Comparison of ENCODE assay signal across 1 cellular context in the genomic region with DNA sequence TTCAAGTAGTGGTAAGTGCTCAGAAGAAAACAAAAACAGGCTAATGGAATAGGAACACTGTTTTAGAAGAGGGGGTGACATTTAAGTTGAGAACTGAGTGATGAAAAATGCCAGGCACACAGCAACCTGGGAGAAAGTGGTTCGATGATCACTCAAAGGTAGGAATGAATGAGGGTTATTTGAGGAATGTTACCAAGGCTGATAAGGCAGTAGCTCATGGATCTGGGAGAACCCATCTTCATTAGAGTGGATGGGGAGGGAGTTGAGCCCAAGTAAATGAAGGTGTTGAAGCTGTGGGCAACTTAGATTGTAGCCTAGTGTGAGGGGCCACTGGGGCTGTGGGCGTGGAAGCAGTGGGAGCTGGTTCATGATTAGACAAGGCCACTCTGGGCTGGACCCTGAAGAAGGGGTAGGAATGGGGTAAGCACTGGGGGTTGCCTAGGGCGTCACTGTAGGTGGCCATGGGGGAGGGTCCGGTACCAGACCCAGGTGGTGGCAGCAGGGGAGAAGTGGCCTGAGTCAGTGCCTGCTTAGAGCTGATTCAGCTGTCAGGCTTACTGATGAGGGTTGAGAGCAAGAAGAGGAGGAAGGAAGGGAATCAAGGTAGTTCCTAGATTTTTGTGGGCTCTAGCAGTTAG.
TF ChIP-seq lines count a peak whose summit lies in the region.

No MANE protein-coding gene starts in this region.

TF ChIP-seq in H1, 55 proteins besides CTCF, POLR2A, EP300 and RAD21:
- no peak for TF ChIP-seq CHD2 (IDR thresholded peaks at IDR 0.05; ENCODE audit: low read length)
- TF ChIP-seq CHD1 (IDR thresholded peaks at IDR 0.05; ENCODE audit: low read depth, low read length) = no peak
- no peak for TF ChIP-seq RXRA (IDR thresholded peaks at IDR 0.05; ENCODE audit: insufficient read depth, low read depth, low read length)
- no peak for TF ChIP-seq CTBP2 (IDR thresholded peaks at IDR 0.05; ENCODE audit: borderline replicate concordance, insufficient read depth, insufficient read length, low read length)
- no peak for TF ChIP-seq SRF (IDR thresholded peaks at IDR 0.05; ENCODE audit: low read depth, low read length)
- TF ChIP-seq, protein P1, sequence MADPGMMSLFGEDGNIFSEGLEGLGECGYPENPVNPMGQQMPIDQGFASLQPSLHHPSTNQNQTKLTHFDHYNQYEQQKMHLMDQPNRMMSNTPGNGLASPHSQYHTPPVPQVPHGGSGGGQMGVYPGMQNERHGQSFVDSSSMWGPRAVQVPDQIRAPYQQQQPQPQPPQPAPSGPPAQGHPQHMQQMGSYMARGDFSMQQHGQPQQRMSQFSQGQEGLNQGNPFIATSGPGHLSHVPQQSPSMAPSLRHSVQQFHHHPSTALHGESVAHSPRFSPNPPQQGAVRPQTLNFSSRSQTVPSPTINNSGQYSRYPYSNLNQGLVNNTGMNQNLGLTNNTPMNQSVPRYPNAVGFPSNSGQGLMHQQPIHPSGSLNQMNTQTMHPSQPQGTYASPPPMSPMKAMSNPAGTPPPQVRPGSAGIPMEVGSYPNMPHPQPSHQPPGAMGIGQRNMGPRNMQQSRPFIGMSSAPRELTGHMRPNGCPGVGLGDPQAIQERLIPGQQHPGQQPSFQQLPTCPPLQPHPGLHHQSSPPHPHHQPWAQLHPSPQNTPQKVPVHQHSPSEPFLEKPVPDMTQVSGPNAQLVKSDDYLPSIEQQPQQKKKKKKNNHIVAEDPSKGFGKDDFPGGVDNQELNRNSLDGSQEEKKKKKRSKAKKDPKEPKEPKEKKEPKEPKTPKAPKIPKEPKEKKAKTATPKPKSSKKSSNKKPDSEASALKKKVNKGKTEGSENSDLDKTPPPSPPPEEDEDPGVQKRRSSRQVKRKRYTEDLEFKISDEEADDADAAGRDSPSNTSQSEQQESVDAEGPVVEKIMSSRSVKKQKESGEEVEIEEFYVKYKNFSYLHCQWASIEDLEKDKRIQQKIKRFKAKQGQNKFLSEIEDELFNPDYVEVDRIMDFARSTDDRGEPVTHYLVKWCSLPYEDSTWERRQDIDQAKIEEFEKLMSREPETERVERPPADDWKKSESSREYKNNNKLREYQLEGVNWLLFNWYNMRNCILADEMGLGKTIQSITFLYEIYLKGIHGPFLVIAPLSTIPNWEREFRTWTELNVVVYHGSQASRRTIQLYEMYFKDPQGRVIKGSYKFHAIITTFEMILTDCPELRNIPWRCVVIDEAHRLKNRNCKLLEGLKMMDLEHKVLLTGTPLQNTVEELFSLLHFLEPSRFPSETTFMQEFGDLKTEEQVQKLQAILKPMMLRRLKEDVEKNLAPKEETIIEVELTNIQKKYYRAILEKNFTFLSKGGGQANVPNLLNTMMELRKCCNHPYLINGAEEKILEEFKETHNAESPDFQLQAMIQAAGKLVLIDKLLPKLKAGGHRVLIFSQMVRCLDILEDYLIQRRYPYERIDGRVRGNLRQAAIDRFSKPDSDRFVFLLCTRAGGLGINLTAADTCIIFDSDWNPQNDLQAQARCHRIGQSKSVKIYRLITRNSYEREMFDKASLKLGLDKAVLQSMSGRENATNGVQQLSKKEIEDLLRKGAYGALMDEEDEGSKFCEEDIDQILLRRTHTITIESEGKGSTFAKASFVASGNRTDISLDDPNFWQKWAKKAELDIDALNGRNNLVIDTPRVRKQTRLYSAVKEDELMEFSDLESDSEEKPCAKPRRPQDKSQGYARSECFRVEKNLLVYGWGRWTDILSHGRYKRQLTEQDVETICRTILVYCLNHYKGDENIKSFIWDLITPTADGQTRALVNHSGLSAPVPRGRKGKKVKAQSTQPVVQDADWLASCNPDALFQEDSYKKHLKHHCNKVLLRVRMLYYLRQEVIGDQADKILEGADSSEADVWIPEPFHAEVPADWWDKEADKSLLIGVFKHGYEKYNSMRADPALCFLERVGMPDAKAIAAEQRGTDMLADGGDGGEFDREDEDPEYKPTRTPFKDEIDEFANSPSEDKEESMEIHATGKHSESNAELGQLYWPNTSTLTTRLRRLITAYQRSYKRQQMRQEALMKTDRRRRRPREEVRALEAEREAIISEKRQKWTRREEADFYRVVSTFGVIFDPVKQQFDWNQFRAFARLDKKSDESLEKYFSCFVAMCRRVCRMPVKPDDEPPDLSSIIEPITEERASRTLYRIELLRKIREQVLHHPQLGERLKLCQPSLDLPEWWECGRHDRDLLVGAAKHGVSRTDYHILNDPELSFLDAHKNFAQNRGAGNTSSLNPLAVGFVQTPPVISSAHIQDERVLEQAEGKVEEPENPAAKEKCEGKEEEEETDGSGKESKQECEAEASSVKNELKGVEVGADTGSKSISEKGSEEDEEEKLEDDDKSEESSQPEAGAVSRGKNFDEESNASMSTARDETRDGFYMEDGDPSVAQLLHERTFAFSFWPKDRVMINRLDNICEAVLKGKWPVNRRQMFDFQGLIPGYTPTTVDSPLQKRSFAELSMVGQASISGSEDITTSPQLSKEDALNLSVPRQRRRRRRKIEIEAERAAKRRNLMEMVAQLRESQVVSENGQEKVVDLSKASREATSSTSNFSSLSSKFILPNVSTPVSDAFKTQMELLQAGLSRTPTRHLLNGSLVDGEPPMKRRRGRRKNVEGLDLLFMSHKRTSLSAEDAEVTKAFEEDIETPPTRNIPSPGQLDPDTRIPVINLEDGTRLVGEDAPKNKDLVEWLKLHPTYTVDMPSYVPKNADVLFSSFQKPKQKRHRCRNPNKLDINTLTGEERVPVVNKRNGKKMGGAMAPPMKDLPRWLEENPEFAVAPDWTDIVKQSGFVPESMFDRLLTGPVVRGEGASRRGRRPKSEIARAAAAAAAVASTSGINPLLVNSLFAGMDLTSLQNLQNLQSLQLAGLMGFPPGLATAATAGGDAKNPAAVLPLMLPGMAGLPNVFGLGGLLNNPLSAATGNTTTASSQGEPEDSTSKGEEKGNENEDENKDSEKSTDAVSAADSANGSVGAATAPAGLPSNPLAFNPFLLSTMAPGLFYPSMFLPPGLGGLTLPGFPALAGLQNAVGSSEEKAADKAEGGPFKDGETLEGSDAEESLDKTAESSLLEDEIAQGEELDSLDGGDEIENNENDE (IDR thresholded peaks at IDR 0.05; ENCODE audit: insufficient replicate concordance, low read length) = no peak
- no peak for TF ChIP-seq HDAC2 (IDR thresholded peaks at IDR 0.05; ENCODE audit: borderline replicate concordance in 1 of 2, low read depth in 2 of 2, low read length in 2 of 2)
- no peak for TF ChIP-seq CEBPB (IDR thresholded peaks at IDR 0.05; ENCODE audit: low read depth, low read length)
- no peak for TF ChIP-seq ASH2L (IDR thresholded peaks at IDR 0.05; ENCODE audit: low read length)
- TF ChIP-seq BCL11A (IDR thresholded peaks at IDR 0.05; ENCODE audit: low read depth in 2 of 2, low read length in 2 of 2) = no peak
- no peak for TF ChIP-seq RNF2 (IDR thresholded peaks at IDR 0.05; ENCODE audit: borderline replicate concordance, low read depth, low read length, missing control alignments, poor library complexity, severe bottlenecking)
- TF ChIP-seq TCF12 (IDR thresholded peaks at IDR 0.05; ENCODE audit: low read depth, low read length) = no peak
- no peak for TF ChIP-seq ZNF274 (IDR thresholded peaks at IDR 0.05; ENCODE audit: borderline replicate concordance, extremely low read depth, low read length)
